ENCODE assay signal across 1 cellular context in genomic region chr18:57976230-57976773, GRCh38.
TF ChIP-seq lines count a peak whose summit lies in the region.

No MANE protein-coding gene starts in this region.

TF ChIP-seq in H1, 55 proteins besides CTCF, POLR2A, EP300 and RAD21 (continued from another document):
- no peak for TF ChIP-seq CHD7 (IDR thresholded peaks at IDR 0.05; ENCODE audit: insufficient replicate concordance, low read length)
- TF ChIP-seq E2F6 (IDR thresholded peaks at IDR 0.05), result no peak
- TF ChIP-seq RXRA (IDR thresholded peaks at IDR 0.05; ENCODE audit: insufficient read depth, low read depth, low read length), result no peak
- TF ChIP-seq NRF1 (IDR thresholded peaks at IDR 0.05; ENCODE audit: low read depth, low read length), result no peak
- TF ChIP-seq, protein P1, sequence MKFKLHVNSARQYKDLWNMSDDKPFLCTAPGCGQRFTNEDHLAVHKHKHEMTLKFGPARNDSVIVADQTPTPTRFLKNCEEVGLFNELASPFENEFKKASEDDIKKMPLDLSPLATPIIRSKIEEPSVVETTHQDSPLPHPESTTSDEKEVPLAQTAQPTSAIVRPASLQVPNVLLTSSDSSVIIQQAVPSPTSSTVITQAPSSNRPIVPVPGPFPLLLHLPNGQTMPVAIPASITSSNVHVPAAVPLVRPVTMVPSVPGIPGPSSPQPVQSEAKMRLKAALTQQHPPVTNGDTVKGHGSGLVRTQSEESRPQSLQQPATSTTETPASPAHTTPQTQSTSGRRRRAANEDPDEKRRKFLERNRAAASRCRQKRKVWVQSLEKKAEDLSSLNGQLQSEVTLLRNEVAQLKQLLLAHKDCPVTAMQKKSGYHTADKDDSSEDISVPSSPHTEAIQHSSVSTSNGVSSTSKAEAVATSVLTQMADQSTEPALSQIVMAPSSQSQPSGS (IDR thresholded peaks at IDR 0.05; ENCODE audit: low read length), result no peak
- TF ChIP-seq RFX5 (IDR thresholded peaks at IDR 0.05; ENCODE audit: borderline replicate concordance, low read depth, low read length), result no peak
- TF ChIP-seq SP4 (IDR thresholded peaks at IDR 0.05; ENCODE audit: low read length), result no peak
- TF ChIP-seq YY1 (IDR thresholded peaks at IDR 0.05; ENCODE audit: low read depth, low read length), result no peak
- no peak for TF ChIP-seq TCF12 (IDR thresholded peaks at IDR 0.05; ENCODE audit: low read depth, low read length)
- no peak for TF ChIP-seq BCL11A (IDR thresholded peaks at IDR 0.05; ENCODE audit: low read depth in 2 of 2, low read length in 2 of 2)
- no peak for TF ChIP-seq KDM4A (IDR thresholded peaks at IDR 0.05; ENCODE audit: low read depth, low read length, severe bottlenecking)
- TF ChIP-seq CTBP2 (IDR thresholded peaks at IDR 0.05; ENCODE audit: borderline replicate concordance, insufficient read depth, insufficient read length, low read length), result no peak
- TF ChIP-seq SP1 (IDR thresholded peaks at IDR 0.05; ENCODE audit: low read depth, low read length), result no peak
- TF ChIP-seq CBX5 (IDR thresholded peaks at IDR 0.05; ENCODE audit: low read depth, low read length), result no peak
- no peak for TF ChIP-seq SIN3A (conservative IDR thresholded peaks at IDR 0.05 in 1 of 2, IDR thresholded peaks at IDR 0.05 in 1 of 2; ENCODE audit: low read depth in 1 of 2, low read length in 2 of 2)
- no peak for TF ChIP-seq KDM5A (IDR thresholded peaks at IDR 0.05; ENCODE audit: low read length)
- TF ChIP-seq GTF2F1 (IDR thresholded peaks at IDR 0.05; ENCODE audit: borderline replicate concordance, low read depth, low read length), result no peak
- TF ChIP-seq CHD1 (IDR thresholded peaks at IDR 0.05; ENCODE audit: low read depth, low read length), result no peak
- no peak for TF ChIP-seq CHD2 (IDR thresholded peaks at IDR 0.05; ENCODE audit: low read length)
